Comparison of ENCODE assay signal across 8 cellular contexts in genomic region chr3:184241447-184242296, GRCh38. TPM values are rescaled to one million over a fixed set of nuclear protein-coding genes. Genes with fewer than 3 reads are reported as not detected.
A peak's percentile ranks its signal among the peaks of the same experiment; 100 is the strongest.
DNase-seq lines count a peak whose midpoint lies in the region; ATAC-seq and TF ChIP-seq lines count a peak whose summit lies in the region.

No MANE protein-coding gene starts in this region.

- H3K9ac ChIP-seq in DND-41 (ENCODE audit: low read depth, low read length) (no peak overlapping the region), colonic mucosa (ENCODE audit: low read depth in 2 of 2, low read length in 2 of 2) (peak overlapping the region in 1 of 2 donors; percentile 14), neuronal stem cell (ENCODE audit: low read depth, low read length, poor library complexity) (no peak overlapping the region)

- no peak overlapping the region for H4K91ac ChIP-seq in neuronal stem cell (ENCODE audit: low read depth, low read length, poor library complexity)

- peak overlapping the region; percentile 63 for H3K23ac ChIP-seq in neuronal stem cell (ENCODE audit: low read depth, low read length, poor library complexity)

- ATAC-seq in DND-41 (ENCODE audit: insufficient read depth, low read depth) = peak; percentile 62
- ATAC-seq in GM19397 (IDR thresholded peaks at IDR 0.05; ENCODE audit: unreplicated experiment) = no peak
- no peak for ATAC-seq in HG02642 (IDR thresholded peaks at IDR 0.05; ENCODE audit: poor library complexity, unreplicated experiment)

- peaks cover under 1% of the 10 kb centered on the region; the same call in 1 of the 2 replicates for H3K4me1 ChIP-seq in DND-41 (ENCODE audit: insufficient read depth, low read length)
- H3K4me1 ChIP-seq in colonic mucosa = no peaks in the 10 kb centered on the region
- no peaks in the 10 kb centered on the region for H3K4me1 ChIP-seq in neuronal stem cell (ENCODE audit: control insufficient read depth in 2 of 2, insufficient read depth in 1 of 2, low read depth in 1 of 2, low read length in 2 of 2)

- H2BK12ac ChIP-seq in neuronal stem cell (ENCODE audit: low read length) = no peak overlapping the region

- no peak overlapping the region for H2AFZ ChIP-seq in DND-41 (ENCODE audit: low read depth, low read length)
- H2AFZ ChIP-seq in neuronal stem cell (ENCODE audit: low read length) = no peak overlapping the region

- H4K8ac ChIP-seq in neuronal stem cell (ENCODE audit: low read depth, low read length) = no peak overlapping the region

- peaks cover 5% of the 10 kb centered on the region for H3K79me1 ChIP-seq in neuronal stem cell (ENCODE audit: low read depth, low read length)

- TF ChIP-seq CTCF in DND-41 (IDR thresholded peaks at IDR 0.05; ENCODE audit: borderline replicate concordance, extremely low read depth, low read length, poor library complexity, severe bottlenecking) = peak; percentile 49
- peak; percentile 61 for TF ChIP-seq CTCF in colonic mucosa (IDR thresholded peaks at IDR 0.05)

- no peak overlapping the region for H2BK5ac ChIP-seq in neuronal stem cell (ENCODE audit: low read length)

- peaks cover 38% of the 10 kb centered on the region for H4K20me1 ChIP-seq in DND-41 (ENCODE audit: insufficient read depth, low read length)

- no peak overlapping the region for H3K18ac ChIP-seq in neuronal stem cell (ENCODE audit: low read length)

- H2AK5ac ChIP-seq in neuronal stem cell (ENCODE audit: low read depth, low read length) = no peak overlapping the region

- DNase-seq in DND-41 (peak; percentile 28), NAMALWA (ENCODE audit: low spot score) (peak; percentile 56), colonic mucosa (peak; percentile 78), neuronal stem cell (ENCODE audit: low spot score) (no peak)
- DNase-seq in stimulated activated CD4-positive, alpha-beta T cell treated with anti-CD3 and anti-CD28 coated beads, Interleukin-4, amount 100 ng/mL, for 1 hour = no peak
- DNase-seq in stimulated activated CD4-positive, alpha-beta T cell treated with anti-CD3 and anti-CD28 coated beads, Interleukin-12 subunit alpha, Interleukin-12 subunit beta, amount 100 ng/mL, for 4 hours = no peak

- H2BK120ac ChIP-seq in neuronal stem cell (ENCODE audit: low read depth, low read length) = no peak overlapping the region

- H3K27ac ChIP-seq in DND-41 (ENCODE audit: low read length) = no peak overlapping the region
- peak overlapping the region; percentile 3 for H3K27ac ChIP-seq in colonic mucosa
- H3K27ac ChIP-seq in neuronal stem cell (replicated peaks; ENCODE audit: low read length) = no peak overlapping the region

- H3K14ac ChIP-seq in neuronal stem cell (ENCODE audit: low read length) = no peak overlapping the region

- no peak overlapping the region for H2BK15ac ChIP-seq in neuronal stem cell (ENCODE audit: low read length)

- H3K27me3 ChIP-seq in DND-41 (ENCODE audit: insufficient read depth, low read length, poor library complexity) (no peaks in the 10 kb centered on the region), colonic mucosa (no peaks in the 10 kb centered on the region), neuronal stem cell (ENCODE audit: control insufficient read depth in 3 of 3, insufficient read depth in 3 of 3, low read depth in 1 of 3, low read length in 3 of 3) (peaks cover 0 to 17% (median 0%) of the 10 kb centered on the region in 3 experiments)

- WGBS in neuronal stem cell (ENCODE audit: extremely low coverage in 2 of 2, insufficient read length in 2 of 2, insufficient replicate concordance in 1 of 2), 2 donors = no CpG with 5 or more reads among the region's 46 CpGs

- intact Hi-C loops in colonic mucosa (cut with DNase I) = loop anchor here (5.0 kb wide), 2 partner anchors 99 to 344 kb away; no protein-coding TSS in a partner anchor

- H3K36me3 ChIP-seq in DND-41 (ENCODE audit: insufficient read depth, low read length) (peaks cover 46% of the 10 kb centered on the region), colonic mucosa (no peaks in the 10 kb centered on the region), neuronal stem cell (replicated peaks in 1 of 2; ENCODE audit: control insufficient read depth in 2 of 2, insufficient read depth in 2 of 2, low read length in 2 of 2) (peaks cover 31 to 42% of the 10 kb centered on the region in 2 donors)

- H3K4me2 ChIP-seq in DND-41 (ENCODE audit: insufficient read depth, low read length) (no peak overlapping the region), neuronal stem cell (ENCODE audit: insufficient read depth, low read length, poor library complexity, severe bottlenecking) (peak overlapping the region; percentile 4)

- peaks cover 9% of the 10 kb centered on the region; the same call in 1 of the 2 replicates for H3K79me2 ChIP-seq in DND-41 (ENCODE audit: insufficient read depth, low read length)

- no peak overlapping the region for H3K4ac ChIP-seq in neuronal stem cell (ENCODE audit: low read length)

- H3K9me3 ChIP-seq in DND-41 (ENCODE audit: insufficient read depth, low read length, severe bottlenecking) (no peaks in the 10 kb centered on the region), colonic mucosa (no peaks in the 10 kb centered on the region), neuronal stem cell (replicated peaks in 1 of 2; ENCODE audit: control insufficient read depth in 2 of 2, insufficient read depth in 1 of 2, low read depth in 1 of 2, low read length in 2 of 2) (peaks cover 0 to 1% of the 10 kb centered on the region in 2 donors)

- H3K4me3 ChIP-seq in DND-41 (ENCODE audit: low read depth in 1 of 2, low read length in 2 of 2) (no peak overlapping the region), colonic mucosa (peak overlapping the region; percentile 32), neuronal stem cell (ENCODE audit: low read length in 2 of 2) (no peak overlapping the region)

RNA-seq across cellular contexts. Expression of gene ALG3, which starts 7.1 kb away (rescaled TPM):
- 10 to 100 TPM; 25.1 to 78.9 TPM for total RNA-seq in colonic mucosa
- polyA plus RNA-seq in neuronal stem cell (2013, experiment 1 of 2) = 34.1 TPM
- polyA plus RNA-seq in neuronal stem cell (2013, experiment 2 of 2) = 34.0 TPM

RNA-seq across cellular contexts. Expression of gene EEF1AKMT4, which starts 7.8 kb away (rescaled TPM):
- 10 to 100 TPM in 1 of 2 donors, 1 to 10 TPM in 1; 4.1 to 11.7 TPM for total RNA-seq in colonic mucosa
- polyA plus RNA-seq in neuronal stem cell (2013, experiment 1 of 2) = 2.8 TPM
- 2.5 TPM for polyA plus RNA-seq in neuronal stem cell (2013, experiment 2 of 2)

RNA-seq across cellular contexts. Expression of gene VWA5B2, which starts 12.3 kb away (rescaled TPM):
- total RNA-seq in colonic mucosa = 1 to 10 TPM; 2.1 to 2.3 TPM
- 0.13 TPM for polyA plus RNA-seq in neuronal stem cell (2013, experiment 1 of 2)
- 0.21 TPM for polyA plus RNA-seq in neuronal stem cell (2013, experiment 2 of 2)

RNA-seq across cellular contexts. Expression of gene CAMK2N2, which starts 19.7 kb away (rescaled TPM):
- total RNA-seq in colonic mucosa = under 1 TPM in 1 of 2 donors, not detected in 1; 0.19 TPM
- polyA plus RNA-seq in neuronal stem cell (2013, experiment 1 of 2) = 2.9 TPM
- polyA plus RNA-seq in neuronal stem cell (2013, experiment 2 of 2) = 2.7 TPM

RNA-seq across cellular contexts. Expression of gene ECE2, which starts 34.1 kb away (rescaled TPM):
- under 1 TPM in 1 of 2 donors, not detected in 1; 0.37 TPM for total RNA-seq in colonic mucosa
- polyA plus RNA-seq in neuronal stem cell (2013, experiment 1 of 2) = 0.04 TPM
- polyA plus RNA-seq in neuronal stem cell (2013, experiment 2 of 2) = 0.06 TPM

Comparison
In these comparisons a context has a peak if more than half of its experiments do, and no peak if none do; other contexts are left out.
1. DNase-seq: peak in DND-41 (single experiment), NAMALWA (single experiment) and colonic mucosa (single experiment); none in neuronal stem cell (single experiment), stimulated activated CD4-positive, alpha-beta T cell treated with anti-CD3 and anti-CD28 coated beads, Interleukin-4, amount 100 ng/mL, for 1 hour (single experiment) and stimulated activated CD4-positive, alpha-beta T cell treated with anti-CD3 and anti-CD28 coated beads, Interleukin-12 subunit alpha, Interleukin-12 subunit beta, amount 100 ng/mL, for 4 hours (single experiment).